Comparison of ENCODE assay signal across 2 cellular contexts in the genomic region with DNA sequence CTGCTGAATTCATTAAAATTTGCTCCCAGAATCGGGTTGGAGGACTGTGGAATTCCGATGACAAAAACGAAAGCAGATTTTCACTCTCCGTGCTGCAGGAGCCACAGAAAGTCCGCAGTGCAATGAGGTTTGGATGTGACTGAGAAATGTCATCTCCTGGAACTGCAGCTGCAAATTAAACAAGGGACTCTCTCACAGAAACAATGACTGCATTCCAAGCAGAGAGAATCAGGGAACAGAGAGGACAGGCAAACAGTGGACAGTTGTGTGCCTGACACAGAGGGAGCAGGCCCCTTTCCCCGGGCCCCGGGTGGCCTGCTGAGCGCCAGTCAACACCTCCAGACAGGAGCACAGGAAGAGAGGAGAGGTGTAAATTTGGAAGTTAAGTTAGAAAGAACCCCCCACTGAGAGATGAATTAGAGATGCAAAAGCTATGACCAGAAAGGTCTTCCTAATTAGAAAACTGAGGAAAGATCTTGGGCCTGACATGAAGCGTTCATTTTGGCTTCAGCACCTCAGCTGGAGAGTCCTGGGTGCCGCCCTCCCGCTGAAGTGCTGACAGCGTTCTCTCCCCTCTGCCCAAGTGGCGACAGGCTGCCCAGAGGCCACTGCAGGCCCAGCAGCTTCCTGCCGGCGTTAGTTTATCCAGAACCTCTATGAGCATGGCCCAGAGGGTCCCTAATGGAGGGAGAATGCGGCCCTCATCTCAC.
TF ChIP-seq lines count a peak whose summit lies in the region.

No MANE protein-coding gene starts in this region.

TF ChIP-seq in IMR-90, 13 proteins besides CTCF, POLR2A, EP300 and RAD21 (continued from another document):
- no peak for TF ChIP-seq ELK1 (IDR thresholded peaks at IDR 0.05; ENCODE audit: borderline replicate concordance, low read depth, low read length)
- no peak for TF ChIP-seq RCOR1 (IDR thresholded peaks at IDR 0.05; ENCODE audit: insufficient replicate concordance, low read length)
- no peak for TF ChIP-seq FOS (IDR thresholded peaks at IDR 0.05; ENCODE audit: low read depth, low read length)
- no peak for TF ChIP-seq USF2 (IDR thresholded peaks at IDR 0.05; ENCODE audit: low read depth, low read length)
- no peak for TF ChIP-seq SMC3 (IDR thresholded peaks at IDR 0.05; ENCODE audit: low read depth, low read length)
- no peak for TF ChIP-seq MXI1 (IDR thresholded peaks at IDR 0.05; ENCODE audit: borderline replicate concordance, low read depth, low read length)
- no peak for TF ChIP-seq CEBPB (IDR thresholded peaks at IDR 0.05; ENCODE audit: low read depth, low read length)
- no peak for TF ChIP-seq RFX5 (IDR thresholded peaks at IDR 0.05; ENCODE audit: low read depth, low read length)

TF ChIP-seq in SK-N-SH, 30 proteins besides CTCF, POLR2A, EP300 and RAD21 (continued from another document):
- TF ChIP-seq SIN3A (IDR thresholded peaks at IDR 0.05; ENCODE audit: borderline replicate concordance, low read depth, low read length) = no peak
- TF ChIP-seq ELF1 (IDR thresholded peaks at IDR 0.05) = no peak
- no peak for TF ChIP-seq REST (IDR thresholded peaks at IDR 0.05; ENCODE audit: low read depth, low read length)
- no peak for TF ChIP-seq TEAD4 (IDR thresholded peaks at IDR 0.05; ENCODE audit: borderline replicate concordance, insufficient read depth)
- TF ChIP-seq POLR2AphosphoS5 (IDR thresholded peaks at IDR 0.05; ENCODE audit: low read depth, low read length) = no peak
- TF ChIP-seq, protein P1, sequence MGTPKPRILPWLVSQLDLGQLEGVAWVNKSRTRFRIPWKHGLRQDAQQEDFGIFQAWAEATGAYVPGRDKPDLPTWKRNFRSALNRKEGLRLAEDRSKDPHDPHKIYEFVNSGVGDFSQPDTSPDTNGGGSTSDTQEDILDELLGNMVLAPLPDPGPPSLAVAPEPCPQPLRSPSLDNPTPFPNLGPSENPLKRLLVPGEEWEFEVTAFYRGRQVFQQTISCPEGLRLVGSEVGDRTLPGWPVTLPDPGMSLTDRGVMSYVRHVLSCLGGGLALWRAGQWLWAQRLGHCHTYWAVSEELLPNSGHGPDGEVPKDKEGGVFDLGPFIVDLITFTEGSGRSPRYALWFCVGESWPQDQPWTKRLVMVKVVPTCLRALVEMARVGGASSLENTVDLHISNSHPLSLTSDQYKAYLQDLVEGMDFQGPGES (IDR thresholded peaks at IDR 0.05; ENCODE audit: low read depth, low read length) = no peak
- TF ChIP-seq GATA2 (CRISPR knock-in tag; IDR thresholded peaks at IDR 0.05) = no peak
- no peak for TF ChIP-seq FOXM1 (IDR thresholded peaks at IDR 0.05; ENCODE audit: low read depth)
- TF ChIP-seq RXRA (IDR thresholded peaks at IDR 0.05; ENCODE audit: borderline replicate concordance, low read depth) = no peak
- TF ChIP-seq RFX5 (IDR thresholded peaks at IDR 0.05; ENCODE audit: low read length) = no peak
- no peak for TF ChIP-seq TAF1 (IDR thresholded peaks at IDR 0.05; ENCODE audit: borderline replicate concordance, low read depth, low read length)
- no peak for TF ChIP-seq MEF2A (IDR thresholded peaks at IDR 0.05; ENCODE audit: borderline replicate concordance, low read depth)
- no peak for TF ChIP-seq FOXJ3 (CRISPR knock-in tag; IDR thresholded peaks at IDR 0.05)
- TF ChIP-seq, protein P2, sequence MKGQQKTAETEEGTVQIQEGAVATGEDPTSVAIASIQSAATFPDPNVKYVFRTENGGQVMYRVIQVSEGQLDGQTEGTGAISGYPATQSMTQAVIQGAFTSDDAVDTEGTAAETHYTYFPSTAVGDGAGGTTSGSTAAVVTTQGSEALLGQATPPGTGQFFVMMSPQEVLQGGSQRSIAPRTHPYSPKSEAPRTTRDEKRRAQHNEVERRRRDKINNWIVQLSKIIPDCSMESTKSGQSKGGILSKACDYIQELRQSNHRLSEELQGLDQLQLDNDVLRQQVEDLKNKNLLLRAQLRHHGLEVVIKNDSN (IDR thresholded peaks at IDR 0.05; ENCODE audit: borderline replicate concordance, low read depth) = no peak
TF ChIP-seq in SK-N-SH: peak in this region for 0.
